ENCODE assay signal across 21 cellular contexts in genomic region chr1:221442056-221442455, GRCh38.
DNase-seq lines count a peak whose midpoint lies in the region; TF ChIP-seq lines count a peak whose summit lies in the region.
"Had no signal": no experiment of that assay in that cellular context is flagged by ENCODE, and none has a peak within 500 bp of the region (broad histone marks: within the 10 kb centered on the region; RNA-seq: fewer than 3 reads in every experiment).

No MANE protein-coding gene starts in this region.

- H3K27me3 Mint-ChIP-seq in HFFc6 (ENCODE audit: insufficient read depth) (peaks cover 3% of the 10 kb centered on the region; the same call in 1 of the 2 replicates), endothelial cell (ENCODE audit: unreplicated experiment) (no peaks in the 10 kb centered on the region)
- H3K27me3 Mint-ChIP-seq: IgD-negative memory B cell had no signal

- DNase-seq in HFFc6 (no peak), dorsolateral prefrontal cortex (no peak), medulla oblongata (ENCODE audit: extremely low spot score) (peak; percentile 64), substantia nigra (lab: John Stamatoyannopoulos, UW) (peak in 1 of 49 donors; percentile 13), Karpas-422 (no peak), endothelial cell (ENCODE audit: low spot score) (no peak), NCI-H82 (lab: John Stamatoyannopoulos, UW) (no peak)
- DNase-seq: Caco-2; CD4-positive, alpha-beta T cell; DMS 273 treated with DMSO at 0.1 percent for 48 hours; DMS79 treated with DMSO at 0.1 percent for 48 hours; H7; NCI-H1694; NCI-H2081; NCI-H2171; NCI-H345; NCI-H524; NCI-H774; SIG-M5 had no signal

- H3K4me1 Mint-ChIP-seq in HFFc6 (ENCODE audit: low read depth): peaks cover 65% of the 10 kb centered on the region
- H3K4me1 Mint-ChIP-seq in endothelial cell (ENCODE audit: unreplicated experiment): peaks cover 6% of the 10 kb centered on the region

- no peaks in the 10 kb centered on the region for H3K79me2 ChIP-seq in Karpas-422 (ENCODE audit: low read length)

- H3K9ac ChIP-seq in Karpas-422 (ENCODE audit: low read length): no peak overlapping the region

- H2AFZ ChIP-seq in Karpas-422 (ENCODE audit: low read length): no peak overlapping the region

- H3K4me3 Mint-ChIP-seq in HFFc6: no peak overlapping the region
- H3K4me3 Mint-ChIP-seq in endothelial cell (ENCODE audit: unreplicated experiment): no peak overlapping the region
- H3K4me3 Mint-ChIP-seq: CD4-positive, alpha-beta T cell; IgD-negative memory B cell had no signal

- TF ChIP-seq CTCF in HFFc6 (IDR thresholded peaks at IDR 0.05): no peak
- TF ChIP-seq CTCF in dorsolateral prefrontal cortex (IDR thresholded peaks at IDR 0.05 in 54 of 56, conservative IDR thresholded peaks at IDR 0.05 in 2 of 56; ENCODE audit: low read depth in 1 of 56, partially characterized antibody in 56 of 56): peak in 2 of 56 donors; percentile 3 to 22
- TF ChIP-seq CTCF in endothelial cell (IDR thresholded peaks at IDR 0.05; ENCODE audit: unreplicated experiment): no peak

- H4K20me1 ChIP-seq in Karpas-422 (ENCODE audit: insufficient read depth, low read depth, low read length): no peaks in the 10 kb centered on the region

- no peaks in the 10 kb centered on the region for H3K36me3 ChIP-seq in Karpas-422 (ENCODE audit: insufficient read depth, low read length)

- H3K9me3 Mint-ChIP-seq in HFFc6: no peaks in the 10 kb centered on the region
- no peaks in the 10 kb centered on the region for H3K9me3 Mint-ChIP-seq in endothelial cell (ENCODE audit: unreplicated experiment)
- H3K9me3 Mint-ChIP-seq: CD4-positive, alpha-beta T cell had no signal

- H3K27ac Mint-ChIP-seq in HFFc6 (peak overlapping the region; percentile 89), endothelial cell (ENCODE audit: unreplicated experiment) (no peak overlapping the region)
- H3K27ac Mint-ChIP-seq: CD4-positive, alpha-beta T cell; IgD-negative memory B cell had no signal

- H3K4me2 ChIP-seq in Karpas-422 (ENCODE audit: low read depth, low read length, poor library complexity, severe bottlenecking): no peak overlapping the region
- H3K4me2 ChIP-seq: A549 had no signal

- H3K27me3 ChIP-seq in dorsolateral prefrontal cortex (peaks cover 0 to 4% (median 0%) of the 10 kb centered on the region in 45 donors), Karpas-422 (ENCODE audit: low read length) (no peaks in the 10 kb centered on the region)

- no peaks in the 10 kb centered on the region for H3K36me3 Mint-ChIP-seq in HFFc6 (ENCODE audit: low read depth)
- no peaks in the 10 kb centered on the region for H3K36me3 Mint-ChIP-seq in endothelial cell (ENCODE audit: low read depth, unreplicated experiment)

- peak overlapping the region in 32 of 59 donors; percentile 0 to 80 (median 54) for H3K27ac ChIP-seq in dorsolateral prefrontal cortex
- H3K27ac ChIP-seq in substantia nigra (ENCODE audit: low read depth, low read length, poor library complexity, severe bottlenecking): peak overlapping the region; percentile 40
- H3K27ac ChIP-seq in Karpas-422 (ENCODE audit: low read length): no peak overlapping the region

- H3K9me3 ChIP-seq in Karpas-422 (ENCODE audit: low read length): no peaks in the 10 kb centered on the region
- H3K9me3 ChIP-seq: A549, Caco-2 had no signal

- H3K9me2 ChIP-seq in Karpas-422 (replicated peaks; ENCODE audit: insufficient read depth, low read length): no peaks in the 10 kb centered on the region

- H3K4me3 ChIP-seq in dorsolateral prefrontal cortex: no peak overlapping the region
- H3K4me3 ChIP-seq in Karpas-422 (ENCODE audit: low read length): no peak overlapping the region
- H3K4me3 ChIP-seq: A549 had no signal

- H3K4me1 ChIP-seq in Karpas-422 (ENCODE audit: low read length): no peaks in the 10 kb centered on the region
- H3K4me1 ChIP-seq: Caco-2 had no signal

- intact Hi-C loops in dorsolateral prefrontal cortex (cut with DNase I): no loop called here
